ENCODE assay signal across 10 cellular contexts in the genomic region with DNA sequence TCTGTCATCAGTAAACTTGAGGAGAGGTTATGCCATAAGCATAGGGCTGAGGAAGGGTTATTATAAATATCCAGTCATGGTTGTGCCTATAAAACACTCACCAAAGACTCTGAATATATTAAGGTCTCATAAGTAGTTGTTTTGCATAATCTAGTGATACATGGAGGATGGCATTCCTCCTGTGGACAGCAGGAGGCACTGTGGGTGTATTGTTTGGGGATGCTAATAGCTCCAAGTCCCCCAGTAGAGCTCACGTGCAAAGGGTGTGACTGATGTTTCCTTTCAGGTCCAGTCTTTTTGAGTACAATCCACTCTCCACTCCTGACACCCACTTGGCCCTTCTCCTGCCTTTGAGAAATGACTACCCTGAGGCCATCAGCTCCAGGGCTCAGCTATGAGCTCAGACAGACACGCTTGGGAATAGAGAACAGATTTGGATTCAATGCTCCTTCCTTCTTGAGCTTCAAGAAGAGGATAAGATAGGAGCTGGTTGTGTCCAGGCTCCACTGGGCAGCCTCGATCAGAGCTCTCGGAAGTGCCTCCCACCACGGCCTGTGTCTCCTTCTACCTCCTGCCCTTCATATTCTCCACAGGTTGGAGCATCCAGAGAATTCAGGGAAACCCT.
DNase-seq lines count a peak whose midpoint lies in the region; ATAC-seq and TF ChIP-seq lines count a peak whose summit lies in the region.
"Had no signal": no experiment of that assay in that cellular context is flagged by ENCODE, and none has a peak within 500 bp of the region (broad histone marks: within the 10 kb centered on the region; RNA-seq: fewer than 3 reads in every experiment).

No MANE protein-coding gene starts in this region.

- H3K27me3 ChIP-seq in SU-DHL-6 (ENCODE audit: low read length): no peaks in the 10 kb centered on the region

- peak overlapping the region in 2 of 5 donors; percentile 31 to 42 for H3K4me3 Mint-ChIP-seq in immature natural killer cell
- H3K4me3 Mint-ChIP-seq: mesothelial cell of epicardium had no signal

- no peaks in the 10 kb centered on the region for H3F3A ChIP-seq in SU-DHL-6 (ENCODE audit: insufficient read depth)

- peaks cover 48 to 67% of the 10 kb centered on the region in 2 donors for H3K4me1 Mint-ChIP-seq in immature natural killer cell

- in situ Hi-C loops in GM13977 (cut with MboI; ENCODE audit: low pct_unique_long_range_greater_than_20kb, low sequenced_read_pairs, unreplicated experiment): no loop called here

- no peak overlapping the region for H3K27ac ChIP-seq in SU-DHL-6 (ENCODE audit: low read depth, low read length)

- DNase-seq in CD1c-positive myeloid dendritic cell (ENCODE audit: extremely low spot score) (peak; percentile 51), GM13977 (ENCODE audit: low spot score) (peak; percentile 40), immature natural killer cell (no peak), SW480 (ENCODE audit: low spot score) (no peak), COLO668 (lab: John Stamatoyannopoulos, UW; ENCODE audit: unreplicated experiment) (no peak), globus pallidus (ENCODE audit: low spot score) (no peak)
- DNase-seq: effector CD4-positive, alpha-beta T cell had no signal

- no peak for ATAC-seq in GM21825 (IDR thresholded peaks at IDR 0.05; ENCODE audit: unreplicated experiment)

- peaks cover 23 to 37% (median 27%) of the 10 kb centered on the region in 3 donors for H3K36me3 Mint-ChIP-seq in immature natural killer cell
- H3K36me3 Mint-ChIP-seq: mesothelial cell of epicardium had no signal

- H3K4me3 ChIP-seq in SU-DHL-6 (ENCODE audit: insufficient read depth, low read length, poor library complexity, severe bottlenecking): no peak overlapping the region

- H3K36me3 ChIP-seq in SU-DHL-6 (ENCODE audit: low read length): no peaks in the 10 kb centered on the region

- no peaks in the 10 kb centered on the region for H3K79me2 ChIP-seq in SU-DHL-6 (ENCODE audit: insufficient read depth, low read length)

- TF ChIP-seq CTCF in GM13977 (IDR thresholded peaks at IDR 0.05; ENCODE audit: extremely low read depth, insufficient read depth, missing control alignments): no peak
- peak; percentile 78 for TF ChIP-seq CTCF in SU-DHL-6 (IDR thresholded peaks at IDR 0.05; ENCODE audit: insufficient read depth, low read length, poor library complexity, severe bottlenecking)

- H3K9ac ChIP-seq in SU-DHL-6 (ENCODE audit: low read length): no peak overlapping the region

- no peaks in the 10 kb centered on the region for H4K20me1 ChIP-seq in SU-DHL-6 (ENCODE audit: low read depth, low read length)

- no peak overlapping the region for H3K4me2 ChIP-seq in SU-DHL-6 (ENCODE audit: low read depth, low read length, poor library complexity, severe bottlenecking)

- peaks cover 0 to 5% (median 0%) of the 10 kb centered on the region in 6 donors for H3K9me3 Mint-ChIP-seq in immature natural killer cell
- H3K9me3 Mint-ChIP-seq: mesothelial cell of epicardium had no signal

- no peak overlapping the region for H2AFZ ChIP-seq in SU-DHL-6 (ENCODE audit: low read depth, low read length, severe bottlenecking)

- H3K27ac Mint-ChIP-seq in immature natural killer cell: peak overlapping the region; percentile 32 to 75 (median 58)
- H3K27ac Mint-ChIP-seq: mesothelial cell of epicardium had no signal

- H3K9me2 ChIP-seq in SU-DHL-6 (replicated peaks; ENCODE audit: insufficient read depth, low read length): no peaks in the 10 kb centered on the region

- H3K9me3 ChIP-seq in SU-DHL-6 (ENCODE audit: insufficient read depth, low read length): no peaks in the 10 kb centered on the region

- no peaks in the 10 kb centered on the region for H3K27me3 Mint-ChIP-seq in immature natural killer cell (ENCODE audit: low read depth in 3 of 3)

Comparison
In these comparisons a context has a peak if more than half of its experiments do, and no peak if none do; other contexts are left out.
1. DNase-seq: peak in CD1c-positive myeloid dendritic cell (single experiment) and GM13977 (single experiment); none in immature natural killer cell (0 of 3), SW480 (single experiment), COLO668 (single experiment) and globus pallidus (single experiment).